14 cellular contexts compared by ENCODE assay signal in genomic region chr17:17758443-17758842, GRCh38.
DNase-seq lines count a peak whose midpoint lies in the region; ATAC-seq and FAIRE-seq lines count a peak whose summit lies in the region.
"Had no signal": no experiment of that assay in that cellular context is flagged by ENCODE, and none has a peak within 500 bp of the region (broad histone marks: within the 10 kb centered on the region; RNA-seq: fewer than 3 reads in every experiment).

No MANE protein-coding gene starts in this region.

- ATAC-seq in GM21367 (IDR thresholded peaks at IDR 0.05; ENCODE audit: unreplicated experiment): no peak
- ATAC-seq: Right ventricle myocardium inferior had no signal

- DNase-seq in D341Med (ENCODE audit: low spot score): peak; percentile 54
- peak; percentile 62 for DNase-seq in NAMALWA (ENCODE audit: low spot score)
- DNase-seq in NCI-H82 (lab: John Stamatoyannopoulos, UW): peak; percentile 95
- no peak for DNase-seq in stimulated activated naive CD4-positive, alpha-beta T cell (lab: John Stamatoyannopoulos, UW)
- no peak for DNase-seq in UCSD-AML1 (lab: John Stamatoyannopoulos, UW; ENCODE audit: unreplicated experiment)
- no peak for DNase-seq in islet precursor cell
- DNase-seq: activated T-cell treated with anti-CD3 and anti-CD28 coated beads for 4 hours; effector CD4-positive, alpha-beta T cell; tibial artery had no signal

- peak; percentile 27 for FAIRE-seq in islet of Langerhans (lab: Jason Lieb, UNC)
- FAIRE-seq: frontal cortex, kidney had no signal

Comparison
In these comparisons a context has a peak if more than half of its experiments do, and no peak if none do; other contexts are left out.
1. DNase-seq: peak in D341Med (single experiment), NAMALWA (single experiment) and NCI-H82 (single experiment); none in stimulated activated naive CD4-positive, alpha-beta T cell (0 of 6), UCSD-AML1 (single experiment) and islet precursor cell (single experiment).